In genomic region chr18:79046522-79046921, GRCh38 we compare ENCODE assay signal across 20 cellular contexts.
"Had no signal": no experiment of that assay in that cellular context is flagged by ENCODE, and none has a peak within 500 bp of the region (broad histone marks: within the 10 kb centered on the region; RNA-seq: fewer than 3 reads in every experiment).

No MANE protein-coding gene starts in this region.

- H3K4me3 Mint-ChIP-seq: activated B cell treated with CpG ODN at 0.5 μM for 24 hours; activated CD4-positive, alpha-beta T cell treated with anti-CD3 and anti-CD28 coated beads, Interleukin-2, amount 10 ng/mL, durations not matched to agents 24 days and 14 days; activated CD8-positive, alpha-beta T cell treated with anti-CD3 and anti-CD28 coated beads, Interleukin-2, amount 10 ng/mL, durations not matched to agents 7 days and 5 days; activated naive CD8-positive, alpha-beta T cell; neural progenitor cell; stimulated activated effector memory CD8-positive, alpha-beta T cell treated with anti-CD3 and anti-CD28 coated beads, Interleukin-12 subunit alpha, Interleukin-12 subunit beta, amount 100 ng/mL, for 72 hours had no signal

- ATAC-seq: activated CD8-positive, alpha-beta T cell treated with anti-CD3 and anti-CD28 coated beads, Interleukin-2, amount 10 ng/mL, durations not matched to agents 7 days and 5 days; body of pancreas; foreskin keratinocyte; stimulated activated effector memory CD8-positive, alpha-beta T cell treated with anti-CD3 and anti-CD28 coated beads, Interleukin-12 subunit alpha, Interleukin-12 subunit beta, amount 100 ng/mL, for 72 hours had no signal

- H3K36me3 Mint-ChIP-seq: activated naive CD8-positive, alpha-beta T cell; neural progenitor cell; stimulated activated effector memory CD8-positive, alpha-beta T cell treated with anti-CD3 and anti-CD28 coated beads, Interleukin-12 subunit alpha, Interleukin-12 subunit beta, amount 100 ng/mL, for 72 hours had no signal

- H3K9me3 Mint-ChIP-seq: activated CD4-positive, alpha-beta T cell treated with anti-CD3 and anti-CD28 coated beads, Interleukin-2, amount 10 ng/mL, durations not matched to agents 24 days and 14 days; neural progenitor cell; stimulated activated effector memory CD8-positive, alpha-beta T cell treated with anti-CD3 and anti-CD28 coated beads, Interleukin-12 subunit alpha, Interleukin-12 subunit beta, amount 100 ng/mL, for 72 hours had no signal

- H3K27ac Mint-ChIP-seq: activated B cell treated with CpG ODN at 0.5 μM for 24 hours; activated CD4-positive, alpha-beta T cell treated with anti-CD3 and anti-CD28 coated beads, Interleukin-2, amount 10 ng/mL, durations not matched to agents 24 days and 14 days; activated CD8-positive, alpha-beta T cell treated with anti-CD3 and anti-CD28 coated beads, Interleukin-2, amount 10 ng/mL, durations not matched to agents 7 days and 5 days; activated naive CD8-positive, alpha-beta T cell; neural progenitor cell had no signal

- DNase-seq: activated B cell treated with CpG ODN at 0.5 μM for 24 hours; activated CD4-positive, alpha-beta T cell treated with anti-CD3 and anti-CD28 coated beads, Interleukin-2, amount 10 ng/mL, durations not matched to agents 24 days and 14 days; activated CD8-positive, alpha-beta memory T cell treated with anti-CD3 and anti-CD28 coated beads, Interleukin-2, amount 50 U/mL, for 4 hours; activated CD8-positive, alpha-beta T cell treated with anti-CD3 and anti-CD28 coated beads, Interleukin-2, amount 10 ng/mL, durations not matched to agents 7 days and 5 days; activated gamma-delta T cell; activated T-cell treated with anti-CD3 and anti-CD28 coated beads, Interleukin-2, amount 50 U/mL, for 48 hours; amniotic stem cell; body of pancreas; caudate nucleus; colonic mucosa; foreskin keratinocyte; glutamatergic neuron; lower lobe of right lung; stimulated activated CD4-positive, alpha-beta T cell treated with anti-CD3 and anti-CD28 coated beads, Interleukin-12 subunit alpha, Interleukin-12 subunit beta, amount 100 ng/mL, for 4 hours; stimulated activated CD4-positive, alpha-beta T cell treated with anti-CD3 and anti-CD28 coated beads, Interleukin-2, amount 100 ng/mL, for 24 hours; T-helper 2 cell; tibial artery had no signal

- H3K27me3 Mint-ChIP-seq: activated CD4-positive, alpha-beta T cell treated with anti-CD3 and anti-CD28 coated beads, Interleukin-2, amount 10 ng/mL, durations not matched to agents 24 days and 14 days; activated naive CD8-positive, alpha-beta T cell had no signal

- H3K4me1 Mint-ChIP-seq: activated B cell treated with CpG ODN at 0.5 μM for 24 hours; activated CD4-positive, alpha-beta T cell treated with anti-CD3 and anti-CD28 coated beads, Interleukin-2, amount 10 ng/mL, durations not matched to agents 24 days and 14 days; neural progenitor cell had no signal
